ENCODE assay signal across 26 cellular contexts in genomic region chr2:194896871-194897270, GRCh38.
"Had no signal": no experiment of that assay in that cellular context is flagged by ENCODE, and none has a peak within 500 bp of the region (broad histone marks: within the 10 kb centered on the region; RNA-seq: fewer than 3 reads in every experiment).

No MANE protein-coding gene starts in this region.

- H3K36me3 ChIP-seq: colonic mucosa, esophagus muscularis mucosa, gastroesophageal sphincter, heart left ventricle, left lung, lower lobe of right lung had no signal

- H3K4me3 ChIP-seq: colonic mucosa, esophagus muscularis mucosa, gastroesophageal sphincter, heart left ventricle, hepatocyte, left lung, lower lobe of right lung, mucosa of descending colon had no signal

- DNase-seq: colonic mucosa; cortex of kidney; effector CD8-positive, alpha-beta T cell; effector memory CD8-positive, alpha-beta T cell; endodermal cell; foreskin keratinocyte; hypothalamus; left cardiac atrium; left lung; left ventricle myocardium superior; lower lobe of right lung; mesenchymal stem cell; mucosa of descending colon; naive B cell; naive thymus-derived CD8-positive, alpha-beta T cell had no signal

- H3K4me1 Mint-ChIP-seq: endodermal cell; mesothelial cell of epicardium; naive B cell; naive thymus-derived CD8-positive, alpha-beta T cell had no signal

- FAIRE-seq: endometrium, frontal cortex, islet of Langerhans, keratinocyte had no signal

- H3K27me3 Mint-ChIP-seq: dendritic cell treated with granulocyte-macrophage colony-stimulating factor and Interleukin-4, amounts not matched to agents 40 ng/mL and 50 ng/mL, for 4 days; effector memory CD8-positive, alpha-beta T cell had no signal

- H3K9me3 ChIP-seq: colonic mucosa, esophagus muscularis mucosa, gastroesophageal sphincter, heart left ventricle, lower lobe of right lung, mucosa of descending colon had no signal

- H3K4me3 Mint-ChIP-seq: dendritic cell treated with granulocyte-macrophage colony-stimulating factor and Interleukin-4, amounts not matched to agents 40 ng/mL and 50 ng/mL, for 4 days; effector memory CD8-positive, alpha-beta T cell; endodermal cell; mesothelial cell of epicardium; naive B cell; naive thymus-derived CD8-positive, alpha-beta T cell had no signal

- H3K27ac ChIP-seq: colonic mucosa, epithelial cell of prostate, esophagus muscularis mucosa, foreskin keratinocyte, gastroesophageal sphincter, heart left ventricle, hepatocyte, left lung, lower lobe of right lung had no signal

- H3K9me3 Mint-ChIP-seq: endodermal cell; naive B cell; naive thymus-derived CD8-positive, alpha-beta T cell had no signal

- ATAC-seq: effector memory CD8-positive, alpha-beta T cell; foreskin keratinocyte; gastroesophageal sphincter; heart left ventricle; left cardiac atrium; left lung; left ventricle myocardium superior; lower lobe of right lung; mucosa of descending colon; naive thymus-derived CD8-positive, alpha-beta T cell had no signal

- H3K27ac Mint-ChIP-seq: dendritic cell treated with granulocyte-macrophage colony-stimulating factor and Interleukin-4, amounts not matched to agents 40 ng/mL and 50 ng/mL, for 4 days; effector memory CD8-positive, alpha-beta T cell; endodermal cell; mesothelial cell of epicardium; naive B cell; naive thymus-derived CD8-positive, alpha-beta T cell had no signal

- H3K36me3 Mint-ChIP-seq: mesothelial cell of epicardium; naive B cell; naive thymus-derived CD8-positive, alpha-beta T cell had no signal

- H3K4me1 ChIP-seq: colonic mucosa, esophagus muscularis mucosa, foreskin keratinocyte, gastroesophageal sphincter, heart left ventricle, left lung, lower lobe of right lung had no signal

- H3K27me3 ChIP-seq: colonic mucosa, esophagus muscularis mucosa, foreskin keratinocyte, gastroesophageal sphincter, heart left ventricle, hepatocyte, left lung had no signal
